In genomic region chr16:27403601-27403992, GRCh38 we compare ENCODE assay signal across 13 cellular contexts. TPM values are rescaled to one million over a fixed set of nuclear protein-coding genes. Genes with fewer than 3 reads are reported as not detected.
DNase-seq lines count a peak whose midpoint lies in the region; ATAC-seq and TF ChIP-seq lines count a peak whose summit lies in the region.
"Had no signal": no experiment of that assay in that cellular context is flagged by ENCODE, and none has a peak within 500 bp of the region (broad histone marks: within the 10 kb centered on the region; RNA-seq: fewer than 3 reads in every experiment).

No MANE protein-coding gene starts in this region.

- H3K9me3 Mint-ChIP-seq in activated CD8-positive, alpha-beta T cell treated with anti-CD3 and anti-CD28 coated beads for 36 hours = no peaks in the 10 kb centered on the region

- H3K9me3 ChIP-seq in effector memory CD4-positive, alpha-beta T cell (ENCODE audit: control insufficient read depth, low read length) = no peaks in the 10 kb centered on the region
- no peaks in the 10 kb centered on the region for H3K9me3 ChIP-seq in upper lobe of left lung
- no peaks in the 10 kb centered on the region for H3K9me3 ChIP-seq in ascending aorta
- H3K9me3 ChIP-seq: colonic mucosa had no signal

- WGBS in upper lobe of left lung, 2 donors = 71 to 75% methylated on average over 5 to 6 of the region's 6 CpGs

- peak overlapping the region; percentile 83 for H3K27ac ChIP-seq in effector memory CD4-positive, alpha-beta T cell (ENCODE audit: insufficient read depth, low read length, poor library complexity, severe bottlenecking)
- peak overlapping the region in 3 of 4 donors; percentile 11 to 80 (median 78) for H3K27ac ChIP-seq in upper lobe of left lung
- H3K27ac ChIP-seq in ascending aorta = no peak overlapping the region
- H3K27ac ChIP-seq: colonic mucosa had no signal

- H3K36me3 Mint-ChIP-seq in activated CD8-positive, alpha-beta T cell treated with anti-CD3 and anti-CD28 coated beads for 36 hours (ENCODE audit: low read depth) = peaks cover 62% of the 10 kb centered on the region

- H3K27ac Mint-ChIP-seq in activated CD8-positive, alpha-beta T cell treated with anti-CD3 and anti-CD28 coated beads for 36 hours = peak overlapping the region; percentile 96

- no peak for ATAC-seq in activated CD8-positive, alpha-beta T cell treated with anti-CD3 and anti-CD28 coated beads for 36 hours
- ATAC-seq in upper lobe of left lung (ENCODE audit: low FRiP score in 2 of 2) = no peak

- H3K4me1 ChIP-seq in effector memory CD4-positive, alpha-beta T cell (ENCODE audit: control insufficient read depth, insufficient read depth, low read length, poor library complexity, severe bottlenecking) = peaks cover 55% of the 10 kb centered on the region
- H3K4me1 ChIP-seq in upper lobe of left lung (peaks cover 23 to 67% (median 48%) of the 10 kb centered on the region in 4 donors), ascending aorta (peaks cover 0 to 6% of the 10 kb centered on the region in 2 donors)
- H3K4me1 ChIP-seq: colonic mucosa had no signal

- no peak for TF ChIP-seq EP300 in upper lobe of left lung (IDR thresholded peaks at IDR 0.05)

- no peak for TF ChIP-seq POLR2A in upper lobe of left lung (IDR thresholded peaks at IDR 0.05)

- H3K4me1 Mint-ChIP-seq in activated CD8-positive, alpha-beta T cell treated with anti-CD3 and anti-CD28 coated beads for 36 hours (ENCODE audit: low read depth) = peaks cover 52% of the 10 kb centered on the region

- peak overlapping the region; percentile 99 for H3K4me3 Mint-ChIP-seq in activated CD8-positive, alpha-beta T cell treated with anti-CD3 and anti-CD28 coated beads for 36 hours

- peak; percentile 35 for DNase-seq in stimulated activated CD4-positive, alpha-beta T cell treated with anti-CD3 and anti-CD28 coated beads, Interleukin-15, amount 100 ng/mL, for 24 hours
- no peak for DNase-seq in stimulated activated CD4-positive, alpha-beta T cell treated with anti-CD3 and anti-CD28 coated beads, Interleukin-12 subunit alpha, Interleukin-12 subunit beta, amount 100 ng/mL, for 4 hours
- DNase-seq in activated CD8-positive, alpha-beta T cell treated with anti-CD3 and anti-CD28 coated beads for 36 hours = peak; percentile 28
- DNase-seq in effector memory CD4-positive, alpha-beta T cell = no peak
- DNase-seq in upper lobe of left lung (no peak), ureter (ENCODE audit: low spot score) (no peak), DMS79 treated with DMSO at 0.1 percent for 48 hours (lab: John Stamatoyannopoulos, UW) (no peak), ascending aorta (ENCODE audit: low spot score in 2 of 2) (no peak)
- DNase-seq: colonic mucosa, DMS53, H7, nucleus accumbens had no signal

- no peak for TF ChIP-seq CTCF in activated CD8-positive, alpha-beta T cell treated with anti-CD3 and anti-CD28 coated beads for 36 hours (IDR thresholded peaks at IDR 0.05)
- TF ChIP-seq CTCF in upper lobe of left lung (IDR thresholded peaks at IDR 0.05) (no peak), ascending aorta (IDR thresholded peaks at IDR 0.05) (no peak)

- CTCF ChIA-PET in activated CD8-positive, alpha-beta T cell treated with anti-CD3 and anti-CD28 coated beads for 36 hours (lab: Charles Lee) = interaction anchor here (1.0 to 9.3 kb wide), 7 partner anchors 34 to 234 kb away, joined by 3 to 92 read pairs (median 4); no protein-coding TSS in a partner anchor

- intact Hi-C loops in activated CD8-positive, alpha-beta T cell treated with anti-CD3 and anti-CD28 coated beads for 36 hours (cut with micrococcal nuclease) = no loop called here
- intact Hi-C loops in ascending aorta (cut with DNase I) = no loop called here

- no peaks in the 10 kb centered on the region for H3K27me3 Mint-ChIP-seq in activated CD8-positive, alpha-beta T cell treated with anti-CD3 and anti-CD28 coated beads for 36 hours

- H3K4me3 ChIP-seq in effector memory CD4-positive, alpha-beta T cell (ENCODE audit: insufficient read depth, low read depth, low read length, poor library complexity, severe bottlenecking) = peak overlapping the region; percentile 62
- H3K4me3 ChIP-seq in upper lobe of left lung (peak overlapping the region in 3 of 4 donors; percentile 34 to 51 (median 44)), ascending aorta (no peak overlapping the region)
- H3K4me3 ChIP-seq: lung had no signal

- no peaks in the 10 kb centered on the region for H3K27me3 ChIP-seq in effector memory CD4-positive, alpha-beta T cell (replicated peaks; ENCODE audit: control insufficient read depth, insufficient read depth, low read length, poor library complexity, severe bottlenecking)
- H3K27me3 ChIP-seq in upper lobe of left lung (no peaks in the 10 kb centered on the region), ascending aorta (no peaks in the 10 kb centered on the region)
- H3K27me3 ChIP-seq: colonic mucosa had no signal

- POLR2A ChIA-PET in activated CD8-positive, alpha-beta T cell treated with anti-CD3 and anti-CD28 coated beads for 36 hours (lab: Charles Lee) = interaction anchor here (0.9 to 10.5 kb wide), 16 partner anchors 12 to 234 kb away, joined by 3 to 168 read pairs (median 49); partner anchors contain the start of genes GTF3C1, IL4R and KATNIP

- no peaks in the 10 kb centered on the region for H3K36me3 ChIP-seq in effector memory CD4-positive, alpha-beta T cell (ENCODE audit: control insufficient read depth, insufficient read depth, low read length)
- H3K36me3 ChIP-seq in upper lobe of left lung (no peaks in the 10 kb centered on the region), ascending aorta (no peaks in the 10 kb centered on the region)
- H3K36me3 ChIP-seq: colonic mucosa had no signal

RNA-seq across cellular contexts. Expression of gene IL21R, which starts 1.6 kb away (rescaled TPM):
- total RNA-seq in activated CD8-positive, alpha-beta T cell treated with anti-CD3 and anti-CD28 coated beads for 36 hours = 10 to 100 TPM; 95.6 to 97.2 TPM
- 10 to 100 TPM in 1 of 6 donors, 1 to 10 TPM in 5; 2.0 to 10.1 (median 3.6) TPM for total RNA-seq in upper lobe of left lung
- 0.60 TPM for total RNA-seq in ureter
- 0.21 TPM for total RNA-seq in ascending aorta

Comparison
In these comparisons a context has a peak if more than half of its experiments do, and no peak if none do; other contexts are left out.
1. DNase-seq: peak in stimulated activated CD4-positive, alpha-beta T cell treated with anti-CD3 and anti-CD28 coated beads, Interleukin-15, amount 100 ng/mL, for 24 hours (single experiment) and activated CD8-positive, alpha-beta T cell treated with anti-CD3 and anti-CD28 coated beads for 36 hours (single experiment); none in stimulated activated CD4-positive, alpha-beta T cell treated with anti-CD3 and anti-CD28 coated beads, Interleukin-12 subunit alpha, Interleukin-12 subunit beta, amount 100 ng/mL, for 4 hours (single experiment), effector memory CD4-positive, alpha-beta T cell (0 of 3), upper lobe of left lung (0 of 2), ureter (single experiment), DMS79 treated with DMSO at 0.1 percent for 48 hours (single experiment) and ascending aorta (0 of 2).
2. H3K27ac ChIP-seq: peak in effector memory CD4-positive, alpha-beta T cell (single experiment) and upper lobe of left lung (3 of 4); none in ascending aorta (0 of 2).
3. H3K4me3 ChIP-seq: peak in effector memory CD4-positive, alpha-beta T cell (single experiment) and upper lobe of left lung (3 of 4); none in ascending aorta (0 of 2).
4. RNA of gene IL21R, which starts 1.6 kb away (total RNA-seq): 95.6 to 97.2 TPM in activated CD8-positive, alpha-beta T cell treated with anti-CD3 and anti-CD28 coated beads for 36 hours; 2.0 to 10.1 TPM in upper lobe of left lung, 0.60 TPM in ureter (single experiment) and 0.21 TPM in ascending aorta (single experiment); every median in the first group is over 4 times any median in the second.